ENCODE assay signal across 23 cellular contexts in genomic region chr12:113301811-113302210, GRCh38.
"Had no signal": no experiment of that assay in that cellular context is flagged by ENCODE, and none has a peak within 500 bp of the region (broad histone marks: within the 10 kb centered on the region; RNA-seq: fewer than 3 reads in every experiment).

No MANE protein-coding gene starts in this region.

- H3K36me3 ChIP-seq: cardiac muscle cell had no signal

- H3K4me3 Mint-ChIP-seq: activated CD4-positive, alpha-beta memory T cell treated with anti-CD3 and anti-CD28 coated beads, Interleukin-2, amount 10 ng/mL, durations not matched to agents 7 days and 5 days; activated T-helper 1 cell treated with anti-CD3 and anti-CD28 coated beads, Interleukin-12 subunit alpha, Interleukin-12 subunit beta, Interleukin-2, Interleukin-4 antibody, amounts not matched to agents 30 ng/mL and 10 ng/mL and 1 ng/mL, durations not matched to agents 14 hours and 24 hours and 36 hours; neural crest cell; stimulated activated naive B cell treated with anti-CD40 and anti-IgM and Interleukin-4, amounts not matched to agents 10 μg/mL and 1 μg/mL and 100 μg/mL, for 72 hours had no signal

- H3K9me3 ChIP-seq: body of pancreas, lower lobe of right lung, mucosa of descending colon, sigmoid colon, transverse colon, vagina had no signal

- H3K27ac ChIP-seq: body of pancreas, cardiac muscle cell, lower lobe of right lung, sigmoid colon, transverse colon, vagina had no signal

- H3K27ac Mint-ChIP-seq: activated CD4-positive, alpha-beta memory T cell treated with anti-CD3 and anti-CD28 coated beads, Interleukin-2, amount 10 ng/mL, durations not matched to agents 7 days and 5 days; activated T-helper 1 cell treated with anti-CD3 and anti-CD28 coated beads, Interleukin-12 subunit alpha, Interleukin-12 subunit beta, Interleukin-2, Interleukin-4 antibody, amounts not matched to agents 30 ng/mL and 10 ng/mL and 1 ng/mL, durations not matched to agents 14 hours and 24 hours and 36 hours; stimulated activated naive B cell treated with anti-CD40 and anti-IgM and Interleukin-4, amounts not matched to agents 10 μg/mL and 1 μg/mL and 100 μg/mL, for 72 hours had no signal

- DNase-seq: activated CD4-positive, alpha-beta memory T cell treated with anti-CD3 and anti-CD28 coated beads, Interleukin-2, amount 10 ng/mL, durations not matched to agents 7 days and 5 days; activated CD4-positive, alpha-beta T cell treated with anti-CD3 and anti-CD28 coated beads, Interleukin-2, amount 10 ng/mL, durations not matched to agents 24 days and 14 days; activated gamma-delta T cell treated with Interleukin-2 at 50 U/mL for 16 hours; body of pancreas; dermis blood vessel endothelial cell; effector CD8-positive, alpha-beta T cell; foreskin melanocyte; kidney; lower lobe of right lung; mesendoderm; mucosa of descending colon; occipital lobe; sigmoid colon; stimulated activated CD4-positive, alpha-beta T cell treated with anti-CD3 and anti-CD28 coated beads, Interleukin-15, amount 100 ng/mL, for 24 hours; stimulated activated naive B cell treated with anti-CD40 and anti-IgM and Interleukin-4, amounts not matched to agents 10 μg/mL and 1 μg/mL and 100 μg/mL, for 72 hours; transverse colon had no signal

- H3K4me2 ChIP-seq: smooth muscle cell had no signal

- H3K27me3 Mint-ChIP-seq: activated CD4-positive, alpha-beta memory T cell treated with anti-CD3 and anti-CD28 coated beads, Interleukin-2, amount 10 ng/mL, durations not matched to agents 7 days and 5 days; activated CD4-positive, alpha-beta T cell treated with anti-CD3 and anti-CD28 coated beads, Interleukin-2, amount 10 ng/mL, durations not matched to agents 24 days and 14 days; stimulated activated naive B cell treated with anti-CD40 and anti-IgM and Interleukin-4, amounts not matched to agents 10 μg/mL and 1 μg/mL and 100 μg/mL, for 72 hours had no signal

- H3K4me3 ChIP-seq: body of pancreas, cardiac muscle cell, lower lobe of right lung, mucosa of descending colon, sigmoid colon, smooth muscle cell, transverse colon, vagina had no signal

- H3K9me3 Mint-ChIP-seq: activated CD4-positive, alpha-beta memory T cell treated with anti-CD3 and anti-CD28 coated beads, Interleukin-2, amount 10 ng/mL, durations not matched to agents 7 days and 5 days; activated CD4-positive, alpha-beta T cell treated with anti-CD3 and anti-CD28 coated beads, Interleukin-2, amount 10 ng/mL, durations not matched to agents 24 days and 14 days; activated T-helper 1 cell treated with anti-CD3 and anti-CD28 coated beads, Interleukin-12 subunit alpha, Interleukin-12 subunit beta, Interleukin-2, Interleukin-4 antibody, amounts not matched to agents 30 ng/mL and 10 ng/mL and 1 ng/mL, durations not matched to agents 14 hours and 24 hours and 36 hours; neural crest cell; stimulated activated naive B cell treated with anti-CD40 and anti-IgM and Interleukin-4, amounts not matched to agents 10 μg/mL and 1 μg/mL and 100 μg/mL, for 72 hours had no signal

- H3K27me3 ChIP-seq: body of pancreas, cardiac muscle cell, sigmoid colon, transverse colon, vagina had no signal

- ATAC-seq: activated CD4-positive, CD25-positive, alpha-beta regulatory T cell treated with anti-CD3 and anti-CD28 coated beads, Interleukin-2, amount 50 U/mL, for 24 hours; body of pancreas; left lobe of liver; lower lobe of right lung; mucosa of descending colon had no signal
